Comparison of ENCODE assay signal across 8 cellular contexts in genomic region chr15:40941078-40941527, GRCh38. TPM values are rescaled to one million over a fixed set of nuclear protein-coding genes. Genes with fewer than 3 reads are reported as not detected.
DNase-seq lines count a peak whose midpoint lies in the region; ATAC-seq, FAIRE-seq and TF ChIP-seq lines count a peak whose summit lies in the region.

No MANE protein-coding gene starts in this region.

- H3K4me3 ChIP-seq in AG09309 (ENCODE audit: control insufficient read depth, low read depth, low read length), result peak overlapping the region; percentile 18
- H3K4me3 ChIP-seq in brain microvascular endothelial cell (ENCODE audit: low read depth, low read length), result peak overlapping the region; percentile 45
- peak overlapping the region; percentile 60 to 62 for H3K4me3 ChIP-seq in mucosa of rectum (ENCODE audit: low read length in 2 of 2)

- DNase-seq in AG09309 (ENCODE audit: low read depth) (no peak), HT-29 (ENCODE audit: low spot score) (peak; percentile 33), brain microvascular endothelial cell (no peak), D721Med (ENCODE audit: insufficient read length, low spot score) (no peak), NCI-H1092 treated with DMSO at 0.1 percent for 48 hours (lab: John Stamatoyannopoulos, UW) (no peak), NCI-H2196 (lab: John Stamatoyannopoulos, UW; ENCODE audit: unreplicated experiment) (no peak)

- H3K36me3 ChIP-seq in brain microvascular endothelial cell (replicated peaks) (no peaks in the 10 kb centered on the region), mucosa of rectum (ENCODE audit: control insufficient read depth in 2 of 2, insufficient read depth in 2 of 2, low read length in 2 of 2) (peaks cover 2 to 4% of the 10 kb centered on the region in 2 donors)

- TF ChIP-seq CTCF in AG09309 (IDR thresholded peaks at IDR 0.05; ENCODE audit: control insufficient read depth, insufficient read depth, low read depth, low read length, missing control alignments) (no peak), brain microvascular endothelial cell (IDR thresholded peaks at IDR 0.05; ENCODE audit: low read depth, low read length, missing control alignments) (no peak), D721Med (IDR thresholded peaks at IDR 0.05; ENCODE audit: insufficient read depth, missing control alignments) (no peak)

- H3K27ac ChIP-seq in brain microvascular endothelial cell (peak overlapping the region; percentile 5), mucosa of rectum (ENCODE audit: low read depth in 2 of 2, low read length in 2 of 2) (peak overlapping the region; percentile 71 to 78)

- no peak for FAIRE-seq in D721Med (lab: Jason Lieb, UNC)

- H3K27me3 ChIP-seq in brain microvascular endothelial cell (replicated peaks) (no peaks in the 10 kb centered on the region), mucosa of rectum (ENCODE audit: control insufficient read depth in 2 of 2, insufficient read depth in 2 of 2, low read length in 2 of 2) (no peaks in the 10 kb centered on the region)

- no peak for ATAC-seq in HG03439 (IDR thresholded peaks at IDR 0.05; ENCODE audit: unreplicated experiment)

- peak overlapping the region; percentile 65 to 71 for H3K9ac ChIP-seq in mucosa of rectum (ENCODE audit: low read depth in 1 of 2, low read length in 2 of 2)

- H3K9me3 ChIP-seq in mucosa of rectum (ENCODE audit: control insufficient read depth in 2 of 2, low read length in 2 of 2), result no peaks in the 10 kb centered on the region

- in situ Hi-C loops in brain microvascular endothelial cell (cut with HindIII; ENCODE audit: low pct_ligation_motif_present, low sequenced_read_pairs), result no loop called here

- H3K4me1 ChIP-seq in mucosa of rectum (ENCODE audit: control insufficient read depth in 2 of 2, insufficient read depth in 2 of 2, low read length in 2 of 2), result peaks cover 17 to 21% of the 10 kb centered on the region in 2 donors

RNA-seq across cellular contexts. Expression of gene DLL4, which starts 12.0 kb away (rescaled TPM):
- total RNA-seq in HT-29 (2014; rRNA removed; shearing (Covaris generic)), result 3.8 and 4.4 TPM in 2 replicates

RNA-seq across cellular contexts. Expression of gene CHAC1, which starts 12.2 kb away (rescaled TPM):
- total RNA-seq in HT-29 (2014; rRNA removed; shearing (Covaris generic)), result 13.6 and 16.6 TPM in 2 replicates

RNA-seq across cellular contexts. Expression of gene VPS18, which starts 46.9 kb away (rescaled TPM):
- 66.8 and 75.8 TPM in 2 replicates for total RNA-seq in HT-29 (2014; rRNA removed; shearing (Covaris generic))
